Comparison of ENCODE assay signal across 8 cellular contexts in the genomic region with DNA sequence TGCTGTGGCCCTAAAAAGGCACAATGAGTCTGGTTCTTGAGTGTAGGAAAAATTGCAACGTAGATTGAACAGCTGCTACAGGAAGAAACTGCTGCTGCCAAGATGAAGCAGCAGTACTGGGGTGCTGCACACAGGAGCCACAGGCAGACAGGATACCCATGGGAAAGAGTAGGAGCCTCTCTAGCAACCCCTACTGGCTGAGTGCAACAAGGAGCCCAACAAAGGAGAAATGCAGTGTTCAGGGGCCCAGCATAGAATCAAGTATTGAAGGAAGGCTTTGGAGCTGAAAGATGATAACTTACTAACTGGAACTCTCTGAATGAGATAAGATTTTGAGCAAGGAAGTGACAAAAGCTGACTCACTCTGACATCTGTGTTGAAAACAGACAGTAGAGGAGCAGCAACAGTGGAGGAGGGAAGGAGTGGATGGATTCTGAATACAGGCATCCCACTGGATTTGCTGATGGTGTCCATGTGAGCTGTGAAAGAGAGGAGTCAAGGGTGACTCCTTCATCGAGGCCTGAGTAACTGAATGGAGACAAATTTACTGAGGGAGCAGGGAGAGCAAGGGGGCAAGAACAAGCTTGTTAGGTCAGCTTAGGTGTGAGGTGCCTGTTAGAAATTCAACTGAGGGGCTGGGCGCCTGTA.
A peak's percentile ranks its signal among the peaks of the same experiment; 100 is the strongest.
DNase-seq lines count a peak whose midpoint lies in the region; ATAC-seq and TF ChIP-seq lines count a peak whose summit lies in the region.

No MANE protein-coding gene starts in this region.

- POLR2A ChIA-PET in AG04449 (lab: Yijun Ruan, JAX) = no interaction called here

- no peak overlapping the region for H3K4me3 ChIP-seq in AG04449 (ENCODE audit: low read depth, low read length)
- no peak overlapping the region for H3K4me3 ChIP-seq in GM12865 (ENCODE audit: low read depth, low read length)
- no peak overlapping the region for H3K4me3 ChIP-seq in NB4 (ENCODE audit: low read depth, low read length)

- no peak for TF ChIP-seq POLR2A in NB4 (IDR thresholded peaks at IDR 0.05; ENCODE audit: extremely low read depth, insufficient read length)

- TF ChIP-seq CTCF in AG04449 (IDR thresholded peaks at IDR 0.05; ENCODE audit: insufficient read depth, low read length, missing control alignments) = peak; percentile 53
- peak; percentile 75 for TF ChIP-seq CTCF in GM12865 (IDR thresholded peaks at IDR 0.05; ENCODE audit: insufficient read depth, low read depth, low read length, missing control alignments)
- TF ChIP-seq CTCF in NB4 (IDR thresholded peaks at IDR 0.05; ENCODE audit: low read depth, low read length) = peak; percentile 90

- DNase-seq in AG04449 (ENCODE audit: low read depth, low spot score) (no peak), GM12865 (ENCODE audit: low read depth) (peak; percentile 65), NB4 (ENCODE audit: low read depth) (peak; percentile 96), germinal center (ENCODE audit: low spot score) (peak; percentile 75), NCI-H2227 (lab: John Stamatoyannopoulos, UW; ENCODE audit: unreplicated experiment) (no peak)
- peak; percentile 67 to 82 for DNase-seq in activated CD4-positive, alpha-beta T cell treated with anti-CD3 and anti-CD28 coated beads, Interleukin-2, amount 50 U/mL, for 48 hours
- DNase-seq in stimulated activated CD4-positive, alpha-beta T cell treated with anti-CD3 and anti-CD28 coated beads, Interleukin-12 subunit alpha, Interleukin-12 subunit beta, amount 100 ng/mL, for 4 hours = peak; percentile 40

- CTCF ChIA-PET in AG04449 (lab: Yijun Ruan, JAX) = interaction anchor here (0.8 to 2.5 kb wide), 11 partner anchors 8 to 501 kb away, joined by 3 to 10 read pairs (median 4); no protein-coding TSS in a partner anchor

- no peak for ATAC-seq in GM18517 (IDR thresholded peaks at IDR 0.05; ENCODE audit: unreplicated experiment)

Comparison
In these comparisons a context has a peak if more than half of its experiments do, and no peak if none do; other contexts are left out.
1. DNase-seq: peak in GM12865 (single experiment), NB4 (single experiment), activated CD4-positive, alpha-beta T cell treated with anti-CD3 and anti-CD28 coated beads, Interleukin-2, amount 50 U/mL, for 48 hours (2 of 2), germinal center (single experiment) and stimulated activated CD4-positive, alpha-beta T cell treated with anti-CD3 and anti-CD28 coated beads, Interleukin-12 subunit alpha, Interleukin-12 subunit beta, amount 100 ng/mL, for 4 hours (single experiment); none in AG04449 (single experiment) and NCI-H2227 (single experiment).
2. Peak in every context shown above with its lines, with median percentiles within 50 percentile points of each other: CTCF ChIP-seq.